ENCODE assay signal across 8 cellular contexts in genomic region chr16:22353188-22353919, GRCh38. TPM values are rescaled to one million over a fixed set of nuclear protein-coding genes. Genes with fewer than 3 reads are reported as not detected.
DNase-seq lines count a peak whose midpoint lies in the region; ATAC-seq and TF ChIP-seq lines count a peak whose summit lies in the region.

No MANE protein-coding gene starts in this region.

- intact Hi-C loops in IMR-90 (cut with micrococcal nuclease) = loop anchor here (2.0 kb wide), 1 partner anchor 17 kb away; no protein-coding TSS in a partner anchor

- peak overlapping the region; percentile 96 for H2BK5ac ChIP-seq in IMR-90 (ENCODE audit: low read depth, low read length, poor library complexity, severe bottlenecking)

- POLR2A ChIA-PET in IMR-90 (lab: Charles Lee; ENCODE audit: unreplicated experiment) = no interaction called here

- peak overlapping the region; percentile 19 for H2AFZ ChIP-seq in IMR-90 (replicated peaks; ENCODE audit: low read length, poor library complexity)

- peak overlapping the region; percentile 45 for H3K14ac ChIP-seq in IMR-90 (replicated peaks; ENCODE audit: low read depth, low read length)

- no peaks in the 10 kb centered on the region for H3K27me3 ChIP-seq in CD4-positive, CD25-positive, alpha-beta regulatory T cell (ENCODE audit: control insufficient read depth, insufficient read depth, low read length)
- H3K27me3 ChIP-seq in IMR-90 (ENCODE audit: control insufficient read depth, insufficient read depth, low read length) = no peaks in the 10 kb centered on the region

- in situ Hi-C loops in IMR-90 (cut with MboI; ENCODE audit: low sequenced_read_pairs) = no loop called here

- peaks cover 72% of the 10 kb centered on the region for H4K20me1 ChIP-seq in IMR-90 (ENCODE audit: insufficient read depth, low read length)

- H3K27me3 Mint-ChIP-seq in CD4-positive, CD25-positive, alpha-beta regulatory T cell = no peaks in the 10 kb centered on the region
- no peaks in the 10 kb centered on the region for H3K27me3 Mint-ChIP-seq in memory B cell

- H3K56ac ChIP-seq in IMR-90 (ENCODE audit: extremely low read depth, insufficient read depth, low read length) = peak overlapping the region; percentile 75

- peaks cover 32 to 82% of the 10 kb centered on the region in 2 experiments for H3K79me1 ChIP-seq in IMR-90 (ENCODE audit: low read depth in 1 of 2, low read length in 2 of 2)

- peak overlapping the region; percentile 53 for H3K4me3 ChIP-seq in CD4-positive, CD25-positive, alpha-beta regulatory T cell (ENCODE audit: low read depth, low read length)
- no peak overlapping the region for H3K4me3 ChIP-seq in IMR-90 (ENCODE audit: insufficient read depth, low read depth, low read length)

- H3K23ac ChIP-seq in IMR-90 (ENCODE audit: low read depth, low read length) = peak overlapping the region; percentile 19; the same call in 1 of the 2 replicates

- TF ChIP-seq CTCF in IMR-90 (conservative IDR thresholded peaks at IDR 0.05; ENCODE audit: low read depth, low read length) = no peak

- TF ChIP-seq RAD21 in IMR-90 (IDR thresholded peaks at IDR 0.05; ENCODE audit: low read length) = 0 out of 2 replicates have a peak, but pooled peaks have one; percentile 1

- H3K4ac ChIP-seq in IMR-90 (ENCODE audit: low read depth, low read length) = peak overlapping the region; percentile 54

- H3K9me3 Mint-ChIP-seq in CD4-positive, CD25-positive, alpha-beta regulatory T cell = peaks cover 0 to 1% (median 0%) of the 10 kb centered on the region in 7 donors
- no peaks in the 10 kb centered on the region for H3K9me3 Mint-ChIP-seq in memory B cell

- H3K4me3 Mint-ChIP-seq in CD4-positive, CD25-positive, alpha-beta regulatory T cell = peak overlapping the region; percentile 39 to 70 (median 56)
- no peak overlapping the region for H3K4me3 Mint-ChIP-seq in memory B cell

- H3K4me1 ChIP-seq in CD4-positive, CD25-positive, alpha-beta regulatory T cell (ENCODE audit: control insufficient read depth, insufficient read depth, low read length, poor library complexity, severe bottlenecking) = peaks cover 57% of the 10 kb centered on the region
- H3K4me1 ChIP-seq in IMR-90 (ENCODE audit: control insufficient read depth, insufficient read depth, low read length) = peaks cover 16% of the 10 kb centered on the region

- H2AK5ac ChIP-seq in IMR-90 (ENCODE audit: low read depth, low read length) = peak overlapping the region; percentile 79

- peaks cover 39% of the 10 kb centered on the region for H3K36me3 Mint-ChIP-seq in CD4-positive, CD25-positive, alpha-beta regulatory T cell
- H3K36me3 Mint-ChIP-seq in memory B cell = peaks cover 9% of the 10 kb centered on the region

- peak overlapping the region; percentile 60 for H4K91ac ChIP-seq in IMR-90 (ENCODE audit: insufficient read depth, low read depth, low read length)

- H2BK20ac ChIP-seq in IMR-90 (ENCODE audit: low read depth, low read length) = peak overlapping the region; percentile 38; the same call in 1 of the 2 replicates

- H2BK120ac ChIP-seq in IMR-90 (ENCODE audit: low read depth, low read length) = peak overlapping the region; percentile 41

- H4K5ac ChIP-seq in IMR-90 (ENCODE audit: low read depth, low read length) = peak overlapping the region; percentile 80

- no TSS peak for BruUV-seq in IMR-90 (replicated peaks; lab: Mats Ljungman, UMichigan)

- dilution Hi-C loops in IMR-90 (cut with HindIII; ENCODE audit: low sequenced_read_pairs, unreplicated experiment) = no loop called here

- no peak for TF ChIP-seq POLR2A in IMR-90 (IDR thresholded peaks at IDR 0.05; ENCODE audit: low read depth, low read length)

- H4K8ac ChIP-seq in IMR-90 (ENCODE audit: low read depth in 2 of 2, low read length in 2 of 2) = peak overlapping the region; percentile 3 to 56; a peak in 3 of 4 replicates

- peaks cover 46% of the 10 kb centered on the region for H3K36me3 ChIP-seq in CD4-positive, CD25-positive, alpha-beta regulatory T cell (ENCODE audit: control insufficient read depth, insufficient read depth, low read length)
- H3K36me3 ChIP-seq in IMR-90 (ENCODE audit: control insufficient read depth, insufficient read depth, low read length) = peaks cover 41% of the 10 kb centered on the region

- H3K4me2 ChIP-seq in IMR-90 (ENCODE audit: low read depth, low read length) = peak overlapping the region; percentile 47

- H3K4me1 Mint-ChIP-seq in CD4-positive, CD25-positive, alpha-beta regulatory T cell = peaks cover 35 to 66% (median 49%) of the 10 kb centered on the region in 4 donors
- peaks cover 18% of the 10 kb centered on the region for H3K4me1 Mint-ChIP-seq in memory B cell

- H3K27ac ChIP-seq in CD4-positive, CD25-positive, alpha-beta regulatory T cell (ENCODE audit: insufficient read depth, low read length, poor library complexity, severe bottlenecking) = peak overlapping the region; percentile 62
- H3K27ac ChIP-seq in IMR-90 (ENCODE audit: insufficient read depth, low read length) (peak overlapping the region; percentile 99), substantia nigra (ENCODE audit: low read depth, low read length, poor library complexity, severe bottlenecking) (no peak overlapping the region)

- peak overlapping the region; percentile 64 to 93 (median 76) for H3K27ac Mint-ChIP-seq in CD4-positive, CD25-positive, alpha-beta regulatory T cell
- H3K27ac Mint-ChIP-seq in memory B cell = no peak overlapping the region

- H3K9me1 ChIP-seq in IMR-90 (ENCODE audit: insufficient read depth, low read length) = peaks cover 17% of the 10 kb centered on the region

- no peak overlapping the region for H2AK9ac ChIP-seq in IMR-90 (replicated peaks; ENCODE audit: low read depth, low read length, poor library complexity)

- ATAC-seq in CD4-positive, CD25-positive, alpha-beta regulatory T cell (ENCODE audit: low read depth in 2 of 2) = peak in 1 of 2 donors; percentile 32
- ATAC-seq in IMR-90 (ENCODE audit: low read depth) (peak; percentile 80), memory B cell (ENCODE audit: low read depth) (peak; percentile 14), GM18909 (IDR thresholded peaks at IDR 0.05; ENCODE audit: poor library complexity, unreplicated experiment) (no peak)

- WGBS in IMR-90 (ENCODE audit: extremely low coverage in 2 of 2, insufficient read length in 1 of 2), 2 experiments = no CpG with 5 or more reads among the region's 3 CpGs

- DNase-seq in CD4-positive, CD25-positive, alpha-beta regulatory T cell = peak in 1 of 3 donors; percentile 44
- DNase-seq in IMR-90 (peak; percentile 89), amniotic epithelial cell (ENCODE audit: low read depth) (peak; percentile 93), memory B cell (ENCODE audit: low spot score in 2 of 2) (no peak), substantia nigra (lab: John Stamatoyannopoulos, UW) (no peak), DMS114 treated with DMSO at 0.1 percent for 48 hours (lab: John Stamatoyannopoulos, UW; ENCODE audit: unreplicated experiment) (no peak)
- DNase-seq in effector CD4-positive, alpha-beta T cell = no peak

- no peaks in the 10 kb centered on the region for H3K9me3 ChIP-seq in CD4-positive, CD25-positive, alpha-beta regulatory T cell (ENCODE audit: control insufficient read depth in 2 of 2, low read length in 2 of 2)
- H3K9me3 ChIP-seq in IMR-90 (ENCODE audit: control insufficient read depth, insufficient read depth, low read length) = no peaks in the 10 kb centered on the region

- H3K9ac ChIP-seq in IMR-90 (ENCODE audit: low read depth, low read length) = peak overlapping the region; percentile 10

- peak overlapping the region; percentile 13; the same call in 1 of the 3 replicates for H2BK15ac ChIP-seq in IMR-90 (ENCODE audit: low read depth, low read length)

- peak overlapping the region; percentile 97 for H3K18ac ChIP-seq in IMR-90 (ENCODE audit: low read depth, low read length)

- CTCF ChIA-PET in IMR-90 (lab: Yijun Ruan, JAX) = interaction anchor here (0.8 kb wide), 1 partner anchor 11 kb away, joined by 3 read pairs; no protein-coding TSS in a partner anchor

TF ChIP-seq in IMR-90, 13 proteins besides CTCF, POLR2A, EP300 and RAD21 (continues in another document):
- no peak for TF ChIP-seq CEBPB (IDR thresholded peaks at IDR 0.05; ENCODE audit: low read depth, low read length)
- no peak for TF ChIP-seq ELK1 (IDR thresholded peaks at IDR 0.05; ENCODE audit: borderline replicate concordance, low read depth, low read length)
- TF ChIP-seq USF2 (IDR thresholded peaks at IDR 0.05; ENCODE audit: low read depth, low read length) = no peak
- no peak for TF ChIP-seq MAFK (IDR thresholded peaks at IDR 0.05; ENCODE audit: low read depth, low read length)
- no peak for TF ChIP-seq CHD1 (IDR thresholded peaks at IDR 0.05; ENCODE audit: low read depth, low read length)
- TF ChIP-seq NFE2L2 (IDR thresholded peaks at IDR 0.05; ENCODE audit: low read depth, low read length) = no peak
- no peak for TF ChIP-seq RCOR1 (IDR thresholded peaks at IDR 0.05; ENCODE audit: insufficient replicate concordance, low read length)

RNA-seq across cellular contexts. Expression of gene CDR2, which starts 21.1 kb away (rescaled TPM):
- 90.2 TPM for total RNA-seq in CD4-positive, CD25-positive, alpha-beta regulatory T cell
- 10 to 100 TPM; 64.7 to 82.1 (median 74.3) TPM for polyA plus RNA-seq in CD4-positive, CD25-positive, alpha-beta regulatory T cell
- 44.2 and 48.4 TPM in 2 replicates for total RNA-seq in IMR-90 (2012; rRNA removed)
- polyA plus RNA-seq in IMR-90 (2012; rRNA removed) = 33.1 and 37.7 TPM in 2 replicates
- polyA plus RNA-seq in IMR-90 (2012; cell fraction: cytosol; rRNA removed) = 22.5 and 26.0 TPM in 2 replicates
- 15.0 and 38.4 TPM in 2 replicates for polyA plus RNA-seq in IMR-90 (2012; cell fraction: nucleus; rRNA removed; ENCODE audit: low replicate concordance)

RNA-seq across cellular contexts. Expression of gene POLR3E, which starts 56.1 kb away (rescaled TPM):
- 249 TPM for total RNA-seq in CD4-positive, CD25-positive, alpha-beta regulatory T cell
- 10 to 100 TPM; 10.2 to 16.3 (median 14.6) TPM for polyA plus RNA-seq in CD4-positive, CD25-positive, alpha-beta regulatory T cell
- total RNA-seq in IMR-90 (2012; rRNA removed) = 19.9 and 71.1 TPM in 2 replicates
- polyA plus RNA-seq in IMR-90 (2012; rRNA removed) = 46.0 and 49.5 TPM in 2 replicates
- polyA plus RNA-seq in IMR-90 (2012; cell fraction: cytosol; rRNA removed) = 19.8 and 21.1 TPM in 2 replicates
- 49.8 and 64.8 TPM in 2 replicates for polyA plus RNA-seq in IMR-90 (2012; cell fraction: nucleus; rRNA removed; ENCODE audit: low replicate concordance)

Comparison
In these comparisons a context has a peak if more than half of its experiments do, and no peak if none do; other contexts are left out.
1. DNase-seq: peak in IMR-90 (single experiment) and amniotic epithelial cell (single experiment); none in memory B cell (0 of 2), effector CD4-positive, alpha-beta T cell (single experiment), substantia nigra (0 of 49) and DMS114 treated with DMSO at 0.1 percent for 48 hours (single experiment).